ENCODE assay signal across 18 cellular contexts in genomic region chr17:42754782-42755181, GRCh38. TPM values are rescaled to one million over a fixed set of nuclear protein-coding genes. Genes with fewer than 3 reads are reported as not detected.
A peak's percentile ranks its signal among the peaks of the same experiment; 100 is the strongest.
DNase-seq lines count a peak whose midpoint lies in the region; ATAC-seq and TF ChIP-seq lines count a peak whose summit lies in the region.
"Had no signal": no experiment of that assay in that cellular context is flagged by ENCODE, and none has a peak within 500 bp of the region (broad histone marks: within the 10 kb centered on the region; RNA-seq: fewer than 3 reads in every experiment).

No MANE protein-coding gene starts in this region.

- H3K4me3 ChIP-seq in mammary epithelial cell (replicated peaks in 1 of 3; ENCODE audit: insufficient read depth in 1 of 3, low read depth in 2 of 3, low read length in 3 of 3) (no peak overlapping the region), heart right ventricle (no peak overlapping the region), subcutaneous abdominal adipose tissue (ENCODE audit: low read depth in 1 of 5, low read length in 5 of 5) (no peak overlapping the region)
- H3K4me3 ChIP-seq: BLaER1 treated with 17β-estradiol and CSF1 and Interleukin-3, amounts not matched to agents 10 nM and 100 nM had no signal

- H3K27me3 ChIP-seq in mammary epithelial cell (ENCODE audit: insufficient read depth, low read length) (peaks cover 5% of the 10 kb centered on the region), heart right ventricle (peaks cover 0 to 3% (median 0%) of the 10 kb centered on the region in 7 donors), subcutaneous abdominal adipose tissue (ENCODE audit: control insufficient read depth in 5 of 5, insufficient read depth in 4 of 5, low read length in 5 of 5) (no peaks in the 10 kb centered on the region)

- CTCF ChIA-PET in mammary epithelial cell (lab: Charles Lee; ENCODE audit: low non-redundant PET): no interaction called here

- dilution Hi-C loops in mammary epithelial cell (cut with HindIII; ENCODE audit: low sequenced_read_pairs): no loop called here

- intact Hi-C loops in mammary epithelial cell (cut with micrococcal nuclease) (no loop called here), heart right ventricle (cut with DNase I) (no loop called here)

- peak; percentile 45 for DNase-seq in HT1080 (ENCODE audit: low read depth)
- peak; percentile 51 for DNase-seq in mammary epithelial cell
- DNase-seq in heart right ventricle: peak; percentile 26 to 45
- DNase-seq: activated naive CD4-positive, alpha-beta T cell treated with anti-CD3 and anti-CD28 coated beads, Interleukin-2, amount 10 ng/mL, durations not matched to agents 7 days and 5 days; GDM1; HCEC 1CT; naive B cell; NCI-H1105; NCI-H510A; retina; stimulated activated naive CD4-positive, alpha-beta T cell had no signal

- in situ Hi-C loops in mammary epithelial cell (cut with MboI; ENCODE audit: low sequenced_read_pairs in 2 of 2): no loop called here

- H3K79me2 ChIP-seq in mammary epithelial cell (ENCODE audit: insufficient read depth, low read length): no peaks in the 10 kb centered on the region

- H3K36me3 ChIP-seq in mammary epithelial cell (ENCODE audit: insufficient read depth, low read length) (no peaks in the 10 kb centered on the region), heart right ventricle (no peaks in the 10 kb centered on the region), subcutaneous abdominal adipose tissue (ENCODE audit: control insufficient read depth in 5 of 5, insufficient read depth in 5 of 5, low read length in 5 of 5) (peaks cover 0 to 3% (median 0%) of the 10 kb centered on the region in 5 donors)
- H3K36me3 ChIP-seq: BLaER1 treated with 17β-estradiol and CSF1 and Interleukin-3, amounts not matched to agents 10 nM and 100 nM had no signal

- H4K20me1 ChIP-seq in mammary epithelial cell (ENCODE audit: insufficient read depth, low read length): no peaks in the 10 kb centered on the region

- H3K9me3 ChIP-seq in mammary epithelial cell (replicated peaks; ENCODE audit: insufficient read depth, low read length) (no peaks in the 10 kb centered on the region), heart right ventricle (no peaks in the 10 kb centered on the region), subcutaneous abdominal adipose tissue (ENCODE audit: control insufficient read depth in 5 of 5, low read length in 5 of 5) (no peaks in the 10 kb centered on the region)
- H3K9me3 ChIP-seq: BLaER1 treated with 17β-estradiol and CSF1 and Interleukin-3, amounts not matched to agents 10 nM and 100 nM had no signal

- WGBS in mammary epithelial cell (ENCODE audit: low coverage, missing lambda C conversion rate): 100% methylated on average over 1 of the region's 3 CpGs
- WGBS in heart right ventricle, 2 donors: 81% methylated on average over 3 of the region's 3 CpGs

- H3K4me1 ChIP-seq in mammary epithelial cell (ENCODE audit: insufficient read depth, low read length): no peaks in the 10 kb centered on the region
- peaks cover 0 to 32% (median 18%) of the 10 kb centered on the region in 9 donors for H3K4me1 ChIP-seq in heart right ventricle
- H3K4me1 ChIP-seq in subcutaneous abdominal adipose tissue (ENCODE audit: control insufficient read depth in 5 of 5, insufficient read depth in 5 of 5, low read length in 5 of 5): peaks cover 17 to 39% (median 33%) of the 10 kb centered on the region in 5 donors

- H3K4me2 ChIP-seq in mammary epithelial cell (ENCODE audit: insufficient read depth, low read depth, low read length): no peak overlapping the region
- H3K4me2 ChIP-seq: BLaER1 treated with 17β-estradiol and CSF1 and Interleukin-3, amounts not matched to agents 10 nM and 100 nM had no signal

- H2AFZ ChIP-seq in mammary epithelial cell (ENCODE audit: low read depth, low read length): no peak overlapping the region

- H3K9ac ChIP-seq in mammary epithelial cell (ENCODE audit: insufficient read depth, low read length) (no peak overlapping the region), subcutaneous abdominal adipose tissue (ENCODE audit: low read length in 5 of 5) (no peak overlapping the region)
- H3K9ac ChIP-seq: BLaER1 treated with 17β-estradiol and CSF1 and Interleukin-3, amounts not matched to agents 10 nM and 100 nM had no signal

- ATAC-seq in heart right ventricle (peak in 7 of 8 donors; percentile 55 to 90 (median 73)), GM18873 (IDR thresholded peaks at IDR 0.05; ENCODE audit: low FRiP score, unreplicated experiment) (no peak), GM21367 (IDR thresholded peaks at IDR 0.05; ENCODE audit: unreplicated experiment) (no peak), HG03460 (IDR thresholded peaks at IDR 0.05; ENCODE audit: unreplicated experiment) (no peak), GM21381 (IDR thresholded peaks at IDR 0.05; ENCODE audit: unreplicated experiment) (no peak)
- ATAC-seq: left colon had no signal

- TF ChIP-seq CTCF in mammary epithelial cell (conservative IDR thresholded peaks at IDR 0.05 in 1 of 2, IDR thresholded peaks at IDR 0.05 in 1 of 2; ENCODE audit: extremely low read depth in 1 of 2, insufficient read depth in 1 of 2, low read depth in 1 of 2, low read length in 2 of 2) (no peak), heart right ventricle (IDR thresholded peaks at IDR 0.05) (no peak)

- H3K27ac ChIP-seq in mammary epithelial cell (ENCODE audit: insufficient read depth, low read depth, low read length) (no peak overlapping the region), heart right ventricle (peak overlapping the region in 3 of 10 donors; percentile 17 to 47 (median 43)), subcutaneous abdominal adipose tissue (ENCODE audit: low read depth, low read length) (peak overlapping the region; percentile 19)
- H3K27ac ChIP-seq: BLaER1 treated with 17β-estradiol and CSF1 and Interleukin-3, amounts not matched to agents 10 nM and 100 nM had no signal

- BruUV-seq in mammary epithelial cell (replicated peaks; lab: Mats Ljungman, UMichigan): no TSS peak

RNA-seq across cellular contexts. Expression of gene RAMP2, which starts 6.2 kb away (rescaled TPM):
- 0.40 and 1.4 TPM in 2 replicates for total RNA-seq in HT1080 (2014; rRNA removed; shearing (Covaris generic))
- polyA plus RNA-seq in HT1080 (2015; cell fraction: cytosol; rRNA removed): 0.36 and 0.98 TPM in 2 replicates
- not detected in 2 replicates for polyA plus RNA-seq in HT1080 (2015; cell fraction: nucleus; rRNA removed)
- total RNA-seq in mammary epithelial cell (not detected), heart right ventricle (10 to 100 TPM; 32.1 to 54.8 (median 38.2) TPM)
- polyA plus RNA-seq in mammary epithelial cell (0.08 TPM), heart right ventricle (100 to 1,000 TPM in 1 of 2 donors, 10 to 100 TPM in 1; 46.4 to 105 TPM)
- not detected for polyA minus RNA-seq in mammary epithelial cell

RNA-seq across cellular contexts. Expression of gene EZH1, which starts 9.9 kb away (rescaled TPM):
- total RNA-seq in HT1080 (2014; rRNA removed; shearing (Covaris generic)): 6.1 and 6.3 TPM in 2 replicates
- 11.7 and 13.3 TPM in 2 replicates for polyA plus RNA-seq in HT1080 (2015; cell fraction: cytosol; rRNA removed)
- polyA plus RNA-seq in HT1080 (2015; cell fraction: nucleus; rRNA removed): 76.9 and 81.4 TPM in 2 replicates
- total RNA-seq in mammary epithelial cell (10 to 100 TPM; 17.8 to 21.3 TPM), heart right ventricle (10 to 100 TPM; 31.7 to 50.5 (median 46.3) TPM)
- polyA plus RNA-seq in mammary epithelial cell (11.2 TPM), heart right ventricle (10 to 100 TPM; 16.0 to 33.8 TPM)
- 1.2 TPM for polyA minus RNA-seq in mammary epithelial cell

RNA-seq across cellular contexts. Expression of gene VPS25, which starts 18.5 kb away (rescaled TPM):
- total RNA-seq in HT1080 (2014; rRNA removed; shearing (Covaris generic)): 110 and 122 TPM in 2 replicates
- 121 and 125 TPM in 2 replicates for polyA plus RNA-seq in HT1080 (2015; cell fraction: cytosol; rRNA removed)
- 96.7 and 103 TPM in 2 replicates for polyA plus RNA-seq in HT1080 (2015; cell fraction: nucleus; rRNA removed)
- total RNA-seq in mammary epithelial cell (10 to 100 TPM; 58.0 to 83.6 TPM), heart right ventricle (10 to 100 TPM; 33.3 to 47.4 (median 37.3) TPM)
- polyA plus RNA-seq in mammary epithelial cell (134 TPM), heart right ventricle (10 to 100 TPM; 28.0 to 80.9 TPM)
- polyA minus RNA-seq in mammary epithelial cell: 98.6 TPM

RNA-seq across cellular contexts. Expression of gene WNK4, which starts 25.6 kb away (rescaled TPM):
- 5.7 and 8.9 TPM in 2 replicates for total RNA-seq in HT1080 (2014; rRNA removed; shearing (Covaris generic))
- polyA plus RNA-seq in HT1080 (2015; cell fraction: cytosol; rRNA removed): 11.2 and 12.2 TPM in 2 replicates
- 43.9 and 55.2 TPM in 2 replicates for polyA plus RNA-seq in HT1080 (2015; cell fraction: nucleus; rRNA removed)
- total RNA-seq in mammary epithelial cell: under 1 TPM in 1 of 2 donors, not detected in 1; 0.75 TPM
- polyA plus RNA-seq in mammary epithelial cell: 0.11 TPM
- polyA minus RNA-seq in mammary epithelial cell: not detected
- under 1 TPM in 1 of 10 donors, not detected in 9; 0.14 TPM for total RNA-seq in heart right ventricle
- under 1 TPM; 0.03 to 0.07 TPM for polyA plus RNA-seq in heart right ventricle

RNA-seq across cellular contexts. Expression of gene COA3, which starts 43.7 kb away (rescaled TPM):
- total RNA-seq in HT1080 (2014; rRNA removed; shearing (Covaris generic)): 65.2 and 97.2 TPM in 2 replicates
- 40.5 and 52.8 TPM in 2 replicates for polyA plus RNA-seq in HT1080 (2015; cell fraction: cytosol; rRNA removed)
- 22.8 and 26.0 TPM in 2 replicates for polyA plus RNA-seq in HT1080 (2015; cell fraction: nucleus; rRNA removed)
- total RNA-seq in mammary epithelial cell (10 to 100 TPM; 31.5 to 49.1 TPM), heart right ventricle (10 to 100 TPM; 56.1 to 85.7 (median 72.1) TPM)
- polyA plus RNA-seq in mammary epithelial cell (96.7 TPM), heart right ventricle (100 to 1,000 TPM in 1 of 2 donors, 10 to 100 TPM in 1; 91.2 to 142 TPM)
- polyA minus RNA-seq in mammary epithelial cell: 107 TPM

Comparison
In these comparisons a context has a peak if more than half of its experiments do, and no peak if none do; other contexts are left out.
1. ATAC-seq: peak in heart right ventricle (7 of 8); none in GM18873 (single experiment), GM21367 (single experiment), HG03460 (single experiment) and GM21381 (single experiment).
2. RNA of gene RAMP2, which starts 6.2 kb away (total RNA-seq): 32.1 to 54.8 TPM in heart right ventricle; 0.40 to 1.4 TPM in HT1080 and not detected in mammary epithelial cell; every median in the first group is over 10 times any median in the second.
3. Peak in every context shown above with its lines, with median percentiles within 50 percentile points of each other: DNase-seq.